Comparison of ENCODE assay signal across 17 cellular contexts in genomic region chr3:153072856-153073255, GRCh38.
A peak's percentile ranks its signal among the peaks of the same experiment; 100 is the strongest.
DNase-seq lines count a peak whose midpoint lies in the region; ATAC-seq, FAIRE-seq and TF ChIP-seq lines count a peak whose summit lies in the region.
"Had no signal": no experiment of that assay in that cellular context is flagged by ENCODE, and none has a peak within 500 bp of the region (broad histone marks: within the 10 kb centered on the region; RNA-seq: fewer than 3 reads in every experiment).

No MANE protein-coding gene starts in this region.

- no peaks in the 10 kb centered on the region for H3K4me1 Mint-ChIP-seq in WTC11
- H3K4me1 Mint-ChIP-seq in stimulated activated effector memory CD8-positive, alpha-beta T cell treated with anti-CD3 and anti-CD28 coated beads, Interleukin-12 subunit alpha, Interleukin-12 subunit beta, amount 100 ng/mL, for 72 hours = no peaks in the 10 kb centered on the region
- H3K4me1 Mint-ChIP-seq: CD4-positive, CD25-positive, alpha-beta regulatory T cell had no signal

- no peaks in the 10 kb centered on the region for H3K36me3 Mint-ChIP-seq in WTC11
- no peaks in the 10 kb centered on the region for H3K36me3 Mint-ChIP-seq in stimulated activated effector memory CD8-positive, alpha-beta T cell treated with anti-CD3 and anti-CD28 coated beads, Interleukin-12 subunit alpha, Interleukin-12 subunit beta, amount 100 ng/mL, for 72 hours
- no peaks in the 10 kb centered on the region for H3K36me3 Mint-ChIP-seq in activated naive CD4-positive, alpha-beta T cell treated with anti-CD3 and anti-CD28 coated beads, Interleukin-2, amount 50 U/mL, for 72 hours
- H3K36me3 Mint-ChIP-seq: CD4-positive, CD25-positive, alpha-beta regulatory T cell had no signal

- TF ChIP-seq CTCF in WTC11 (IDR thresholded peaks at IDR 0.05) (no peak), keratinocyte (optimal IDR thresholded peaks at IDR 0.05 in 1 of 3, IDR thresholded peaks at IDR 0.05 in 1 of 3, conservative IDR thresholded peaks at IDR 0.05 in 1 of 3; ENCODE audit: extremely low read depth in 1 of 3, insufficient read depth in 2 of 3, low read length in 3 of 3) (no peak)

- no peaks in the 10 kb centered on the region for H3K27me3 Mint-ChIP-seq in WTC11 (ENCODE audit: low read depth)
- H3K27me3 Mint-ChIP-seq: CD4-positive, CD25-positive, alpha-beta regulatory T cell had no signal

- H3K27me3 ChIP-seq in keratinocyte (ENCODE audit: control insufficient read depth, extremely low read depth, insufficient read depth, low read length) = no peaks in the 10 kb centered on the region
- H3K27me3 ChIP-seq: BLaER1 treated with 17β-estradiol and CSF1 and Interleukin-3, amounts not matched to agents 10 nM and 100 nM had no signal

- no peaks in the 10 kb centered on the region for H3K9me1 ChIP-seq in keratinocyte (ENCODE audit: control insufficient read depth, extremely low read depth, insufficient read depth, low read length)

- POLR2A ChIA-PET in WTC11 (lab: Charles Lee) = no interaction called here

- H3K4me3 ChIP-seq in keratinocyte (ENCODE audit: control insufficient read depth in 2 of 3, extremely low read depth in 1 of 3, insufficient read depth in 2 of 3, low read depth in 1 of 3, low read length in 3 of 3) = no peak overlapping the region
- H3K4me3 ChIP-seq: BLaER1 treated with 17β-estradiol and CSF1 and Interleukin-3, amounts not matched to agents 10 nM and 100 nM; HAP-1 had no signal

- CTCF ChIA-PET in WTC11 (lab: Charles Lee) = no interaction called here

- DNase-seq in ELF-1 (ENCODE audit: low read depth, low spot score) = peak; percentile 60
- no peak for DNase-seq in WTC11 (ENCODE audit: low spot score)
- no peak for DNase-seq in keratinocyte (ENCODE audit: low read depth, low spot score)
- DNase-seq in stimulated activated effector memory CD8-positive, alpha-beta T cell treated with anti-CD3 and anti-CD28 coated beads, Interleukin-12 subunit alpha, Interleukin-12 subunit beta, amount 100 ng/mL, for 72 hours (ENCODE audit: low spot score in 2 of 2) = no peak
- DNase-seq in activated naive CD4-positive, alpha-beta T cell treated with anti-CD3 and anti-CD28 coated beads, Interleukin-2, amount 50 U/mL, for 72 hours (ENCODE audit: low spot score in 2 of 2) = no peak
- DNase-seq in T-helper 1 cell = no peak
- DNase-seq: ACHN; Calu3; CD4-positive, CD25-positive, alpha-beta regulatory T cell; DMS 273 treated with DMSO at 0.1 percent for 48 hours; GOT3 had no signal

- no peaks in the 10 kb centered on the region for H3K79me2 ChIP-seq in keratinocyte (ENCODE audit: control insufficient read depth, insufficient read depth, low read length)

- ATAC-seq in WTC11 = peak; percentile 32; the same call in 1 of the 2 replicates
- ATAC-seq in stimulated activated effector memory CD8-positive, alpha-beta T cell treated with anti-CD3 and anti-CD28 coated beads, Interleukin-12 subunit alpha, Interleukin-12 subunit beta, amount 100 ng/mL, for 72 hours = peak; percentile 36
- no peak for ATAC-seq in activated naive CD4-positive, alpha-beta T cell treated with anti-CD3 and anti-CD28 coated beads, Interleukin-2, amount 50 U/mL, for 72 hours
- ATAC-seq in HG02678 (IDR thresholded peaks at IDR 0.05; ENCODE audit: unreplicated experiment) = no peak
- ATAC-seq: HepG2 had no signal

- peak overlapping the region; percentile 78 for H2AFZ ChIP-seq in keratinocyte (ENCODE audit: control insufficient read depth, low read length)

- no peaks in the 10 kb centered on the region for H3K9me3 ChIP-seq in keratinocyte (ENCODE audit: control insufficient read depth, low read depth, low read length)
- H3K9me3 ChIP-seq: BLaER1 treated with 17β-estradiol and CSF1 and Interleukin-3, amounts not matched to agents 10 nM and 100 nM; HAP-1 had no signal

- H3K4me2 ChIP-seq in keratinocyte (ENCODE audit: control insufficient read depth, extremely low read depth, insufficient read depth, low read depth, low read length) = no peak overlapping the region
- H3K4me2 ChIP-seq: BLaER1 treated with 17β-estradiol and CSF1 and Interleukin-3, amounts not matched to agents 10 nM and 100 nM had no signal

- peak; percentile 32 for FAIRE-seq in keratinocyte (lab: Jason Lieb, UNC)
- FAIRE-seq: GM12891, HepG2, HTR-8/SVneo had no signal

- peaks cover 4% of the 10 kb centered on the region for H3K4me1 ChIP-seq in keratinocyte (ENCODE audit: control insufficient read depth, extremely low read depth, insufficient read depth, low read length)

- H4K20me1 ChIP-seq in keratinocyte (ENCODE audit: control insufficient read depth, extremely low read depth, insufficient read depth, low read length) = no peaks in the 10 kb centered on the region
- H4K20me1 ChIP-seq: BLaER1 treated with 17β-estradiol and CSF1 and Interleukin-3, amounts not matched to agents 10 nM and 100 nM had no signal

- no peak overlapping the region for H3K27ac Mint-ChIP-seq in WTC11
- H3K27ac Mint-ChIP-seq in stimulated activated effector memory CD8-positive, alpha-beta T cell treated with anti-CD3 and anti-CD28 coated beads, Interleukin-12 subunit alpha, Interleukin-12 subunit beta, amount 100 ng/mL, for 72 hours = no peak overlapping the region
- H3K27ac Mint-ChIP-seq in activated naive CD4-positive, alpha-beta T cell treated with anti-CD3 and anti-CD28 coated beads, Interleukin-2, amount 50 U/mL, for 72 hours = no peak overlapping the region
- H3K27ac Mint-ChIP-seq: CD4-positive, CD25-positive, alpha-beta regulatory T cell had no signal

- no peak overlapping the region for H3K4me3 Mint-ChIP-seq in WTC11
- no peak overlapping the region for H3K4me3 Mint-ChIP-seq in stimulated activated effector memory CD8-positive, alpha-beta T cell treated with anti-CD3 and anti-CD28 coated beads, Interleukin-12 subunit alpha, Interleukin-12 subunit beta, amount 100 ng/mL, for 72 hours
- H3K4me3 Mint-ChIP-seq: CD4-positive, CD25-positive, alpha-beta regulatory T cell had no signal

- H3K27ac ChIP-seq in keratinocyte (ENCODE audit: control insufficient read depth, insufficient read depth, low read length) = no peak overlapping the region
- H3K27ac ChIP-seq: BLaER1 treated with 17β-estradiol and CSF1 and Interleukin-3, amounts not matched to agents 10 nM and 100 nM had no signal

- dilution Hi-C loops in keratinocyte (cut with MboI; ENCODE audit: extremely low pct_ligation_motif_present, low sequenced_read_pairs) = no loop called here

- no peaks in the 10 kb centered on the region for H3K36me3 ChIP-seq in keratinocyte (ENCODE audit: control insufficient read depth in 2 of 2, extremely low read depth in 1 of 2, insufficient read depth in 2 of 2, low read length in 2 of 2)
- H3K36me3 ChIP-seq: BLaER1 treated with 17β-estradiol and CSF1 and Interleukin-3, amounts not matched to agents 10 nM and 100 nM; HAP-1 had no signal

- no peaks in the 10 kb centered on the region for H3K9me3 Mint-ChIP-seq in WTC11
- no peaks in the 10 kb centered on the region for H3K9me3 Mint-ChIP-seq in stimulated activated effector memory CD8-positive, alpha-beta T cell treated with anti-CD3 and anti-CD28 coated beads, Interleukin-12 subunit alpha, Interleukin-12 subunit beta, amount 100 ng/mL, for 72 hours
- no peaks in the 10 kb centered on the region for H3K9me3 Mint-ChIP-seq in activated naive CD4-positive, alpha-beta T cell treated with anti-CD3 and anti-CD28 coated beads, Interleukin-2, amount 50 U/mL, for 72 hours

- no peak overlapping the region for H3K9ac ChIP-seq in keratinocyte (ENCODE audit: control insufficient read depth, extremely low read depth, insufficient read depth, low read length)
- H3K9ac ChIP-seq: BLaER1 treated with 17β-estradiol and CSF1 and Interleukin-3, amounts not matched to agents 10 nM and 100 nM had no signal

TF ChIP-seq in WTC11, 78 proteins besides CTCF, POLR2A, EP300 and RAD21 (continues in another document):
- TF ChIP-seq ZNF121 (CRISPR knock-in tag; IDR thresholded peaks at IDR 0.05) (no peak), ZNF423 (CRISPR knock-in tag; IDR thresholded peaks at IDR 0.05) (no peak), SOX15 (CRISPR knock-in tag; IDR thresholded peaks at IDR 0.05) (no peak), PRDM15 (CRISPR knock-in tag; IDR thresholded peaks at IDR 0.05) (no peak), ZBTB21 (CRISPR knock-in tag; IDR thresholded peaks at IDR 0.05; ENCODE audit: borderline replicate concordance) (no peak)

Comparison
In these comparisons a context has a peak if more than half of its experiments do, and no peak if none do; other contexts are left out.
1. ATAC-seq: peak in WTC11 (single experiment) and stimulated activated effector memory CD8-positive, alpha-beta T cell treated with anti-CD3 and anti-CD28 coated beads, Interleukin-12 subunit alpha, Interleukin-12 subunit beta, amount 100 ng/mL, for 72 hours (single experiment); none in activated naive CD4-positive, alpha-beta T cell treated with anti-CD3 and anti-CD28 coated beads, Interleukin-2, amount 50 U/mL, for 72 hours (0 of 2) and HG02678 (single experiment).